ENCODE assay signal across 1 cellular context in genomic region chrX:155148724-155149537, GRCh38.
A peak's percentile ranks its signal among the peaks of the same experiment; 100 is the strongest.
TF ChIP-seq lines count a peak whose summit lies in the region.

No MANE protein-coding gene starts in this region.

TF ChIP-seq in K562, 482 proteins besides CTCF, POLR2A, EP300 and RAD21 (continued from another document):
- TF ChIP-seq CTCFL (IDR thresholded peaks at IDR 0.05; ENCODE audit: borderline replicate concordance, insufficient read depth, low read depth, low read length, poor library complexity, severe bottlenecking) (no peak), ZNF444 (CRISPR knock-in tag; IDR thresholded peaks at IDR 0.05) (no peak), NR3C1 (CRISPR knock-in tag; IDR thresholded peaks at IDR 0.05) (no peak), TEAD4 (IDR thresholded peaks at IDR 0.05; ENCODE audit: low read length) (no peak), TEAD4 (CRISPR knock-in tag; IDR thresholded peaks at IDR 0.05; ENCODE audit: borderline replicate concordance) (no peak), DIDO1 (tag; IDR thresholded peaks at IDR 0.05; ENCODE audit: low read depth) (no peak), ZBTB7A (IDR thresholded peaks at IDR 0.05; ENCODE audit: borderline replicate concordance, control insufficient read depth, low read depth, low read length) (no peak), THRAP3 (IDR thresholded peaks at IDR 0.05; ENCODE audit: borderline replicate concordance) (no peak), SMARCB1 (IDR thresholded peaks at IDR 0.05; ENCODE audit: insufficient read length, low read depth) (no peak), JUN (IDR thresholded peaks at IDR 0.05; ENCODE audit: borderline replicate concordance, low read depth, low read length) (no peak), JUN (CRISPR knock-in tag; IDR thresholded peaks at IDR 0.05; ENCODE audit: borderline replicate concordance) (no peak), KAT2B (IDR thresholded peaks at IDR 0.05; ENCODE audit: low read depth, low read length) (no peak), ZBTB17 (CRISPR knock-in tag; IDR thresholded peaks at IDR 0.05) (no peak), RBM15 (IDR thresholded peaks at IDR 0.05; ENCODE audit: insufficient read depth, low read length) (no peak), GTF2E2 (tag; IDR thresholded peaks at IDR 0.05) (no peak), EHMT2 (IDR thresholded peaks at IDR 0.05) (0 out of 2 replicates have a peak, but pooled peaks have one; percentile 14), DEAF1 (CRISPR knock-in tag; IDR thresholded peaks at IDR 0.05) (0 out of 2 replicates have a peak, but pooled peaks have one; percentile 25)
